12 cellular contexts compared by ENCODE assay signal in the genomic region with DNA sequence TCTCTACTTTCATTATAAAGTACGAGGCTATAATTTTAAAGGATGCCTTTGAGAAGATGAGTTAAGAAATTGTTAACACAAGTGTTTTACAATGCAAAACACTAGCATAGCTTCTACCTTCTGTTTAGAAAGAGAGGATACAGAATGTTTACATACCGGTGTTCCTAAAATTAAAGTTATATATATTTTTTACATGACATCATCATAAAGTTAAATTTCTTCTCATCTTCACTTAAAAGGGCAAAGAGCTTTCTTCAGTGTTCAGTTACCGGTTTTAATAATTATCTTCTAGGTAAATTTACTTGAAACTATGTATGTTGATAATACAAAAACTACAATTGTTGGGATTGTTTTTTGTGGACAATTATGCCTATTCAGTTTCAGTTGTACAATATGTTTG. TPM values are rescaled to one million over a fixed set of nuclear protein-coding genes. Genes with fewer than 3 reads are reported as not detected.
DNase-seq lines count a peak whose midpoint lies in the region; ATAC-seq and TF ChIP-seq lines count a peak whose summit lies in the region.
"Had no signal": no experiment of that assay in that cellular context is flagged by ENCODE, and none has a peak within 500 bp of the region (broad histone marks: within the 10 kb centered on the region; RNA-seq: fewer than 3 reads in every experiment).

No MANE protein-coding gene starts in this region.

- no peaks in the 10 kb centered on the region for H3K9me3 Mint-ChIP-seq in MCF 10A (ENCODE audit: unreplicated experiment)

- TF ChIP-seq CTCF in mammary epithelial cell (conservative IDR thresholded peaks at IDR 0.05 in 1 of 2, IDR thresholded peaks at IDR 0.05 in 1 of 2; ENCODE audit: extremely low read depth in 1 of 2, insufficient read depth in 1 of 2, low read depth in 1 of 2, low read length in 2 of 2), result no peak
- no peak for TF ChIP-seq CTCF in MCF 10A (IDR thresholded peaks at IDR 0.05; ENCODE audit: unreplicated experiment)
- TF ChIP-seq CTCF in PC-3 (conservative IDR thresholded peaks at IDR 0.05; ENCODE audit: low read depth, low read length), result no peak
- TF ChIP-seq CTCF in fibroblast of lung (conservative IDR thresholded peaks at IDR 0.05 in 1 of 2, IDR thresholded peaks at IDR 0.05 in 1 of 2; ENCODE audit: low read depth in 1 of 2, low read length in 2 of 2), result no peak
- no peak for TF ChIP-seq CTCF in smooth muscle cell (IDR thresholded peaks at IDR 0.05; ENCODE audit: borderline replicate concordance, insufficient read depth, poor library complexity, severe bottlenecking)

- ATAC-seq in PC-3 (no peak), GM21367 (IDR thresholded peaks at IDR 0.05; ENCODE audit: unreplicated experiment) (no peak)
- ATAC-seq: GM12878 had no signal

- POLR2A ChIA-PET in MCF 10A (lab: Yijun Ruan, JAX), result interaction anchor here (1.0 kb wide), 1 partner anchor 8 kb away, joined by 3 read pairs; no protein-coding TSS in a partner anchor
- POLR2A ChIA-PET in PC-3 (lab: Charles Lee; ENCODE audit: unreplicated experiment), result no interaction called here

- H3K9ac ChIP-seq in mammary epithelial cell (ENCODE audit: insufficient read depth, low read length) (no peak overlapping the region), PC-3 (ENCODE audit: low read length) (no peak overlapping the region), fibroblast of lung (ENCODE audit: insufficient read depth, low read length) (no peak overlapping the region), smooth muscle cell (ENCODE audit: low read depth) (peak overlapping the region; percentile 3)

- BruUV-seq in mammary epithelial cell (replicated peaks; lab: Mats Ljungman, UMichigan) (no TSS peak), MCF 10A (replicated peaks; lab: Mats Ljungman, UMichigan) (no TSS peak), PC-3 (replicated peaks; lab: Mats Ljungman, UMichigan) (no TSS peak)

- H3K36me3 ChIP-seq in mammary epithelial cell (ENCODE audit: insufficient read depth, low read length), result no peaks in the 10 kb centered on the region
- H3K36me3 ChIP-seq in PC-3 (ENCODE audit: low read depth, low read length), result no peaks in the 10 kb centered on the region
- no peaks in the 10 kb centered on the region for H3K36me3 ChIP-seq in fibroblast of lung (ENCODE audit: control insufficient read depth, insufficient read depth, low read length)
- no peaks in the 10 kb centered on the region for H3K36me3 ChIP-seq in smooth muscle cell (ENCODE audit: low read depth)

- H2AFZ ChIP-seq in mammary epithelial cell (ENCODE audit: low read depth, low read length), result no peak overlapping the region
- no peak overlapping the region for H2AFZ ChIP-seq in PC-3 (ENCODE audit: low read length)
- H2AFZ ChIP-seq in fibroblast of lung (ENCODE audit: low read length), result no peak overlapping the region
- no peak overlapping the region for H2AFZ ChIP-seq in smooth muscle cell (ENCODE audit: low read depth)

- H3K79me2 ChIP-seq in mammary epithelial cell (ENCODE audit: insufficient read depth, low read length) (no peaks in the 10 kb centered on the region), PC-3 (ENCODE audit: low read length) (no peaks in the 10 kb centered on the region), fibroblast of lung (ENCODE audit: control insufficient read depth, insufficient read depth, low read length) (no peaks in the 10 kb centered on the region), smooth muscle cell (ENCODE audit: low read depth) (no peaks in the 10 kb centered on the region)

- peaks cover 10% of the 10 kb centered on the region for H3K4me1 ChIP-seq in mammary epithelial cell (ENCODE audit: insufficient read depth, low read length)
- H3K4me1 ChIP-seq in PC-3 (ENCODE audit: insufficient read depth, low read length), result peaks cover 11% of the 10 kb centered on the region
- peaks cover 3% of the 10 kb centered on the region for H3K4me1 ChIP-seq in fibroblast of lung (ENCODE audit: control insufficient read depth, extremely low read depth, insufficient read depth, low read length)
- peaks cover 9% of the 10 kb centered on the region for H3K4me1 ChIP-seq in smooth muscle cell (ENCODE audit: low read depth)

- H3K27ac ChIP-seq in mammary epithelial cell (ENCODE audit: insufficient read depth, low read depth, low read length) (peak overlapping the region; percentile 6), PC-3 (ENCODE audit: low read length) (0 out of 2 replicates have a peak overlapping the region, but pooled peaks have one; percentile 7), fibroblast of lung (ENCODE audit: insufficient read depth, low read length) (peak overlapping the region; percentile 34), smooth muscle cell (ENCODE audit: low read depth) (peak overlapping the region; percentile 82)

- in situ Hi-C loops in mammary epithelial cell (cut with MboI; ENCODE audit: low sequenced_read_pairs in 2 of 2), result no loop called here

- CTCF ChIA-PET in mammary epithelial cell (lab: Charles Lee; ENCODE audit: low non-redundant PET) (no interaction called here), MCF 10A (lab: Yijun Ruan, JAX) (no interaction called here), PC-3 (lab: Charles Lee) (no interaction called here)

- no peaks in the 10 kb centered on the region for H3K27me3 Mint-ChIP-seq in MCF 10A (ENCODE audit: insufficient read depth, unreplicated experiment)
- H3K27me3 Mint-ChIP-seq: CD4-positive, CD25-positive, alpha-beta regulatory T cell had no signal

- no peak overlapping the region for H3K4me3 ChIP-seq in mammary epithelial cell (replicated peaks in 1 of 3; ENCODE audit: insufficient read depth in 1 of 3, low read depth in 2 of 3, low read length in 3 of 3)
- H3K4me3 ChIP-seq in PC-3 (ENCODE audit: low read length), result no peak overlapping the region
- no peak overlapping the region for H3K4me3 ChIP-seq in fibroblast of lung (replicated peaks in 1 of 4; ENCODE audit: control extremely low read depth in 1 of 4, insufficient read depth in 1 of 4, low read depth in 3 of 4, low read length in 4 of 4)
- no peak overlapping the region for H3K4me3 ChIP-seq in smooth muscle cell
- H3K4me3 ChIP-seq: GM12878 had no signal

- dilution Hi-C loops in mammary epithelial cell (cut with HindIII; ENCODE audit: low sequenced_read_pairs), result no loop called here

- intact Hi-C loops in mammary epithelial cell (cut with micrococcal nuclease) (loop anchor here (5.0 kb wide), 1 partner anchor 37 kb away; the partner anchor contains the start of gene TARS3), MCF 10A (cut with micrococcal nuclease) (no loop called here), PC-3 (cut with micrococcal nuclease) (loop anchor here (5.0 kb wide), 1 partner anchor 37 kb away; the partner anchor contains the start of gene TARS3)

- DNase-seq in mammary epithelial cell (no peak), MCF 10A (ENCODE audit: unreplicated experiment) (no peak), PC-3 (no peak), fibroblast of lung (ENCODE audit: low read depth in 2 of 2) (no peak), smooth muscle cell (lab: John Stamatoyannopoulos, UW; ENCODE audit: unreplicated experiment) (no peak), Ammon's horn (ENCODE audit: low spot score) (no peak), GF-D8 (lab: John Stamatoyannopoulos, UW) (no peak)
- DNase-seq: AML-193; CD4-positive, CD25-positive, alpha-beta regulatory T cell; DMS53 had no signal

- no peak overlapping the region for H3K4me3 Mint-ChIP-seq in MCF 10A (ENCODE audit: unreplicated experiment)
- H3K4me3 Mint-ChIP-seq: CD4-positive, CD25-positive, alpha-beta regulatory T cell had no signal

- H3K27me3 ChIP-seq in mammary epithelial cell (ENCODE audit: insufficient read depth, low read length) (no peaks in the 10 kb centered on the region), PC-3 (ENCODE audit: low read length) (no peaks in the 10 kb centered on the region), fibroblast of lung (ENCODE audit: control insufficient read depth, insufficient read depth, low read length) (no peaks in the 10 kb centered on the region), smooth muscle cell (ENCODE audit: low read depth) (no peaks in the 10 kb centered on the region)

- WGBS in mammary epithelial cell (ENCODE audit: low coverage, missing lambda C conversion rate), result 69% methylated on average over 3 of the region's 3 CpGs
- 81% methylated on average over 3 of the region's 3 CpGs for WGBS in smooth muscle cell (ENCODE audit: low lambda C conversion rate)

- peaks cover 6% of the 10 kb centered on the region for H3K36me3 Mint-ChIP-seq in MCF 10A (ENCODE audit: insufficient read depth, unreplicated experiment)

- H3K4me1 Mint-ChIP-seq in MCF 10A (ENCODE audit: insufficient read depth, unreplicated experiment), result peaks cover 9% of the 10 kb centered on the region
- H3K4me1 Mint-ChIP-seq: CD4-positive, CD25-positive, alpha-beta regulatory T cell had no signal

- H3F3A ChIP-seq in PC-3 (ENCODE audit: low read length, unreplicated experiment) (no peaks in the 10 kb centered on the region), smooth muscle cell (ENCODE audit: low read depth) (peaks cover 13% of the 10 kb centered on the region)

- no peaks in the 10 kb centered on the region for H4K20me1 ChIP-seq in mammary epithelial cell (ENCODE audit: insufficient read depth, low read length)
- no peaks in the 10 kb centered on the region for H4K20me1 ChIP-seq in PC-3 (ENCODE audit: low read length)
- no peaks in the 10 kb centered on the region for H4K20me1 ChIP-seq in fibroblast of lung (ENCODE audit: control insufficient read depth, extremely low read depth, insufficient read depth, low read length)
- no peaks in the 10 kb centered on the region for H4K20me1 ChIP-seq in smooth muscle cell (ENCODE audit: low read depth)

- no peak overlapping the region for H3K27ac Mint-ChIP-seq in MCF 10A (ENCODE audit: low read depth, unreplicated experiment)
- H3K27ac Mint-ChIP-seq: CD4-positive, CD25-positive, alpha-beta regulatory T cell had no signal

- H3K9me3 ChIP-seq in mammary epithelial cell (replicated peaks; ENCODE audit: insufficient read depth, low read length), result no peaks in the 10 kb centered on the region
- no peaks in the 10 kb centered on the region for H3K9me3 ChIP-seq in PC-3 (ENCODE audit: low read length)
- no peaks in the 10 kb centered on the region for H3K9me3 ChIP-seq in fibroblast of lung (ENCODE audit: control insufficient read depth, insufficient read depth, low read depth, low read length)
- H3K9me3 ChIP-seq in smooth muscle cell (replicated peaks; ENCODE audit: low read depth), result no peaks in the 10 kb centered on the region

- no peaks in the 10 kb centered on the region for H3K9me2 ChIP-seq in PC-3 (replicated peaks; ENCODE audit: low read length)

- H3K4me2 ChIP-seq in mammary epithelial cell (ENCODE audit: insufficient read depth, low read depth, low read length) (peak overlapping the region; percentile 28), PC-3 (ENCODE audit: low read length) (peak overlapping the region; percentile 29; the same call in 1 of the 2 replicates), fibroblast of lung (ENCODE audit: extremely low read depth, insufficient read depth, low read length) (peak overlapping the region; percentile 30), smooth muscle cell (peak overlapping the region; percentile 63)

RNA-seq across cellular contexts. Expression of gene TM2D3, which starts 32.7 kb away (rescaled TPM):
- total RNA-seq in mammary epithelial cell, result 10 to 100 TPM; 27.7 to 36.0 TPM
- 36.2 TPM for polyA plus RNA-seq in mammary epithelial cell
- polyA minus RNA-seq in mammary epithelial cell, result 53.7 TPM
- total RNA-seq in MCF 10A (2022), result 25.7 and 26.2 TPM in 2 replicates
- 18.4 and 23.3 TPM in 2 replicates for total RNA-seq in PC-3 (2014; rRNA removed)
- 46.2 and 71.5 TPM in 2 replicates for total RNA-seq in fibroblast of lung
- 44.6 and 46.1 TPM in 2 replicates for polyA plus RNA-seq in fibroblast of lung
- 36.8 and 38.2 TPM in 2 replicates for polyA plus RNA-seq in fibroblast of lung (2012)
- 10.0 and 20.0 TPM in 2 replicates for polyA minus RNA-seq in fibroblast of lung (ENCODE audit: low replicate concordance)
- total RNA-seq in smooth muscle cell, result 56.9 and 60.3 TPM in 2 replicates
- polyA plus RNA-seq in smooth muscle cell, result 43.6 and 47.2 TPM in 2 replicates

RNA-seq across cellular contexts. Expression of gene TARS3, which starts 39.4 kb away (rescaled TPM):
- total RNA-seq in mammary epithelial cell (10 to 100 TPM in 1 of 2 donors, 1 to 10 TPM in 1; 9.4 to 10.2 TPM), MCF 10A (2022) (5.0 and 7.2 TPM in 2 replicates), PC-3 (2014; rRNA removed) (5.4 and 8.1 TPM in 2 replicates), fibroblast of lung (9.5 and 23.3 TPM in 2 replicates), smooth muscle cell (23.0 and 86.7 TPM in 2 replicates)
- polyA plus RNA-seq in mammary epithelial cell (1.8 TPM), fibroblast of lung (4.3 and 6.2 TPM in 2 replicates), smooth muscle cell (20.0 and 22.8 TPM in 2 replicates)
- polyA minus RNA-seq in mammary epithelial cell (31.2 TPM), fibroblast of lung (ENCODE audit: low replicate concordance) (0.67 and 1.4 TPM in 2 replicates)
- 8.4 and 10.6 TPM in 2 replicates for polyA plus RNA-seq in fibroblast of lung (2012)

Comparison
In these comparisons a context has a peak if more than half of its experiments do, and no peak if none do; other contexts are left out.
1. H3K27ac ChIP-seq: peak in every context shown above with its lines; median percentile 82 in smooth muscle cell; 34 in fibroblast of lung; 7 in PC-3; 6 in mammary epithelial cell.